ENCODE assay signal across 1 cellular context in genomic region chr7:100126931-100127865, GRCh38.
A peak's percentile ranks its signal among the peaks of the same experiment; 100 is the strongest.
TF ChIP-seq lines count a peak whose summit lies in the region.

Gene MBLAC1, plus strand, starts transcription at chr7:100126967. Its CDS starts 429 bp downstream, at chr7:100127396.

TF ChIP-seq in HepG2, 621 proteins besides CTCF, POLR2A, EP300 and RAD21 (continued from another document and continues in another):
- TF ChIP-seq ZNF512B (CRISPR knock-in tag; IDR thresholded peaks at IDR 0.05; ENCODE audit: borderline replicate concordance) (0 out of 2 replicates have a peak, but pooled peaks have one; percentile 21), PPARG (CRISPR knock-in tag; conservative IDR thresholded peaks at IDR 0.05) (no peak), MAX (IDR thresholded peaks at IDR 0.05) (peak; percentile 3; the same call in 1 of the 2 replicates), TOPORS (CRISPR knock-in tag; IDR thresholded peaks at IDR 0.05) (0 out of 2 replicates have a peak, but pooled peaks have one; percentile 33), SMAD1 (CRISPR knock-in tag; IDR thresholded peaks at IDR 0.05; ENCODE audit: borderline replicate concordance, low read depth) (peak; percentile 29; the same call in 1 of the 2 replicates), PHF8 (CRISPR knock-in tag; IDR thresholded peaks at IDR 0.05) (peak; percentile 82), RNF2 (conservative IDR thresholded peaks at IDR 0.05; ENCODE audit: low read depth) (no peak), ZNF775 (CRISPR knock-in tag; IDR thresholded peaks at IDR 0.05; ENCODE audit: borderline replicate concordance) (no peak), GTF3A (CRISPR knock-in tag; conservative IDR thresholded peaks at IDR 0.05) (peak; percentile 88; the same call in 1 of the 2 replicates), RFXAP (CRISPR knock-in tag; IDR thresholded peaks at IDR 0.05; ENCODE audit: borderline replicate concordance) (peak; percentile 32; the same call in 1 of the 2 replicates), ATF7-NPFF (CRISPR knock-in tag; IDR thresholded peaks at IDR 0.05; ENCODE audit: low read depth) (0 out of 2 replicates have a peak, but pooled peaks have one; percentile 46), ZNF501 (CRISPR knock-in tag; IDR thresholded peaks at IDR 0.05) (no peak), ZNF704 (CRISPR knock-in tag; IDR thresholded peaks at IDR 0.05; ENCODE audit: borderline replicate concordance) (no peak), TRAFD1 (CRISPR knock-in tag; IDR thresholded peaks at IDR 0.05; ENCODE audit: borderline replicate concordance) (no peak), ZSCAN12 (CRISPR knock-in tag; IDR thresholded peaks at IDR 0.05) (peak; percentile 55; the same call in 1 of the 2 replicates), ZUFSP (CRISPR knock-in tag; IDR thresholded peaks at IDR 0.05; ENCODE audit: borderline replicate concordance) (no peak), ATF3 (CRISPR knock-in tag; IDR thresholded peaks at IDR 0.05) (no peak), ZC3H4 (CRISPR knock-in tag; IDR thresholded peaks at IDR 0.05; ENCODE audit: borderline replicate concordance) (0 out of 2 replicates have a peak, but pooled peaks have one; percentile 10), ZBTB42 (CRISPR knock-in tag; IDR thresholded peaks at IDR 0.05) (no peak), IKZF1 (IDR thresholded peaks at IDR 0.05) (no peak), ZNF292 (CRISPR knock-in tag; IDR thresholded peaks at IDR 0.05; ENCODE audit: borderline replicate concordance, low read depth) (0 out of 2 replicates have a peak, but pooled peaks have one; percentile 34), NFE2L2 (IDR thresholded peaks at IDR 0.05; ENCODE audit: low read length) (no peak), THAP9 (CRISPR knock-in tag; IDR thresholded peaks at IDR 0.05; ENCODE audit: borderline replicate concordance) (peak; percentile 64; the same call in 1 of the 2 replicates), GPN1 (CRISPR knock-in tag; IDR thresholded peaks at IDR 0.05; ENCODE audit: borderline replicate concordance) (no peak), MTF2 (CRISPR knock-in tag; IDR thresholded peaks at IDR 0.05; ENCODE audit: borderline replicate concordance) (peak; percentile 80; the same call in 1 of the 2 replicates), NONO (IDR thresholded peaks at IDR 0.05) (no peak), NONO (CRISPR knock-in tag; conservative IDR thresholded peaks at IDR 0.05) (peak; percentile 84), JDP2 (CRISPR knock-in tag; IDR thresholded peaks at IDR 0.05; ENCODE audit: borderline replicate concordance) (0 out of 2 replicates have a peak, but pooled peaks have one; percentile 18), REST (IDR thresholded peaks at IDR 0.05; ENCODE audit: borderline replicate concordance in 1 of 2, low read depth in 1 of 2, low read length in 2 of 2) (peak in 1 of 2 experiments; percentile 22; a peak in 1 of 4 replicates), TP53 (CRISPR knock-in tag; conservative IDR thresholded peaks at IDR 0.05) (peak; percentile 58; the same call in 1 of the 2 replicates), ZNF547 (CRISPR knock-in tag; IDR thresholded peaks at IDR 0.05) (0 out of 2 replicates have a peak, but pooled peaks have one; percentile 20), ZHX1 (CRISPR knock-in tag; IDR thresholded peaks at IDR 0.05; ENCODE audit: low read depth) (no peak), PHB2 (IDR thresholded peaks at IDR 0.05; ENCODE audit: partially characterized antibody) (no peak), ZNF20 (CRISPR knock-in tag; IDR thresholded peaks at IDR 0.05) (no peak), ZBTB2 (CRISPR knock-in tag; IDR thresholded peaks at IDR 0.05; ENCODE audit: low read depth) (no peak; the same call in 1 of the 2 replicates), ZMYM4 (CRISPR knock-in tag; IDR thresholded peaks at IDR 0.05) (0 out of 2 replicates have a peak, but pooled peaks have one; percentile 10), FOXA1 (IDR thresholded peaks at IDR 0.05) (no peak), FOXA1 (CRISPR knock-in tag; IDR thresholded peaks at IDR 0.05) (no peak), ZNF446 (CRISPR knock-in tag; IDR thresholded peaks at IDR 0.05) (no peak; the same call in 1 of the 2 replicates), ZNF83 (CRISPR knock-in tag; IDR thresholded peaks at IDR 0.05; ENCODE audit: borderline replicate concordance) (0 out of 2 replicates have a peak, but pooled peaks have one; percentile 6), ZNF589 (CRISPR knock-in tag; conservative IDR thresholded peaks at IDR 0.05) (peak; percentile 81; the same call in 1 of the 2 replicates), HDAC6 (IDR thresholded peaks at IDR 0.05; ENCODE audit: low read depth, low read length) (no peak)
